ENCODE assay signal across 19 cellular contexts in the genomic region with DNA sequence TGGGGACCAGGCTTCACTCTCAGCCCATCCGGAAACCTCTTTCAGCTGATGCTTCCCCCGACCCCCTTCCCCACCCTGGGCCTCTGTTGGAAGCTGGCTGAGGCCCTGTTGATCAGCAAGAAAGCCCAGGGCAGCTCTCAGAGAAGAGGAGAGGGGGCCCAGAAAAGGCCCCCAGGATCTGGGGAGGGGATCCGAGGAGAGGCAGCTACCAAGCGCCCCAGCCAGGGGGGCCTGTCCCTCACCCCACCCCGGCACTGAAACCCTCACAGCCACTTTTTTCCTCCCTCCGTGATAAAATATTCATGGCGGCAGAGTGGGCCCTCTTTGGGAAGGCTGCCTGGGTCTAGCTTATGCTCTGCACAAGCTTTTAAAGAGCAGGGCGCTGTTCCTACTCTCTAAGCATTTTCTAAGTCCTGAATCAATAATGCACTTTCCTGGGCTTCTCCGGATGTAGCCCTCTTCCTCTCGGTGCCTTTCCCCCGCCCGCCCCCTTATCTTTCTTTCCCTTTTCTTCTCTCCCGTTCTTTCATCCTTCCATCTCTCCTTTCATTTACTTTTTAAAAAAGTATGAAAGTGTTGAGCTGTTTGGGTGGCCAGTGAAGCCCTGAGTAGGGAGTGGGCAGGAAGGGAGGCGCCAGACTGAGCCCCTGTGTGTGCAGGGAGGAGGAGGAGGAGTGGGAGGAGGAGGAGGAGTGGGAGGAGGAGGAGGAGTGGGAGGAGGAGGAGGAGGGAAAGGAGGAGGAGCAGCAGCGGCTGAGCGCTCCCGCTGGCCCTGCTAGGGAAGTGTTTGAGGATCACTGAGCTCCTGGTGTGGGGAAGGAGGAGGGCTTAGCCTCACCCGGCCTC. TPM values are rescaled to one million over a fixed set of nuclear protein-coding genes. Genes with fewer than 3 reads are reported as not detected.
DNase-seq lines count a peak whose midpoint lies in the region; ATAC-seq, FAIRE-seq and TF ChIP-seq lines count a peak whose summit lies in the region.
"Had no signal": no experiment of that assay in that cellular context is flagged by ENCODE, and none has a peak within 500 bp of the region (broad histone marks: within the 10 kb centered on the region; RNA-seq: fewer than 3 reads in every experiment).

No MANE protein-coding gene starts in this region.

- H3K27me3 ChIP-seq in HCT116 (ENCODE audit: insufficient read depth, low read length) (peaks cover 4% of the 10 kb centered on the region; the same call in 1 of the 2 replicates), Panc1 (ENCODE audit: control insufficient read depth, insufficient read depth, low read length) (no peaks in the 10 kb centered on the region), neuronal stem cell (ENCODE audit: control insufficient read depth in 3 of 3, insufficient read depth in 3 of 3, low read depth in 1 of 3, low read length in 3 of 3) (peaks cover 0 to 39% (median 23%) of the 10 kb centered on the region in 3 experiments), sigmoid colon (peaks cover 0 to 56% (median 18%) of the 10 kb centered on the region in 3 donors)
- H3K27me3 ChIP-seq: thyroid gland had no signal

- H2BK5ac ChIP-seq in neuronal stem cell (ENCODE audit: low read length): peak overlapping the region; percentile 91

- FAIRE-seq in kidney (lab: Jason Lieb, UNC): no peak

- H2BK12ac ChIP-seq in neuronal stem cell (ENCODE audit: low read length): no peak overlapping the region

- ATAC-seq in HCT116: peak; percentile 53
- 0 out of 2 replicates have a peak, but pooled peaks have one; percentile 27 for ATAC-seq in Panc1
- no peak for ATAC-seq in GM21360 (IDR thresholded peaks at IDR 0.05; ENCODE audit: unreplicated experiment)

- H3K14ac ChIP-seq in neuronal stem cell (ENCODE audit: low read length): peak overlapping the region; percentile 2

- peak overlapping the region; percentile 98 for H3K18ac ChIP-seq in neuronal stem cell (ENCODE audit: low read length)

- H3K4ac ChIP-seq in neuronal stem cell (ENCODE audit: low read length): no peak overlapping the region

- POLR2A ChIA-PET in HCT116 (lab: Charles Lee) (interaction anchor here (1.4 kb wide), 1 partner anchor 14 kb away, joined by 3 read pairs; no protein-coding TSS in a partner anchor), Panc1 (lab: Charles Lee) (interaction anchor here (0.6 kb wide), 2 partner anchors 10 to 223 kb away, joined by 5 to 6 read pairs; no protein-coding TSS in a partner anchor)

- no peak for TF ChIP-seq POLR2A in HCT116 (IDR thresholded peaks at IDR 0.05; ENCODE audit: borderline replicate concordance, extremely low read depth, insufficient read depth, insufficient read length)
- TF ChIP-seq POLR2A in sigmoid colon (IDR thresholded peaks at IDR 0.05): no peak

- peak overlapping the region; percentile 97 for H2AK5ac ChIP-seq in neuronal stem cell (ENCODE audit: low read depth, low read length)

- H3K23ac ChIP-seq in neuronal stem cell (ENCODE audit: low read depth, low read length, poor library complexity): no peak overlapping the region

- H3K27ac ChIP-seq in HCT116 (ENCODE audit: low read depth, low read length): no peak overlapping the region
- H3K27ac ChIP-seq in Panc1 (ENCODE audit: low read length): no peak overlapping the region
- peak overlapping the region; percentile 88 for H3K27ac ChIP-seq in neuronal stem cell (replicated peaks; ENCODE audit: low read length)
- no peak overlapping the region for H3K27ac ChIP-seq in sigmoid colon
- H3K27ac ChIP-seq in kidney (ENCODE audit: low read depth in 2 of 2, low read length in 2 of 2): no peak overlapping the region
- H3K27ac ChIP-seq: C4-2B, thyroid gland had no signal

- peaks cover 11% of the 10 kb centered on the region for H3K9me3 Mint-ChIP-seq in glutamatergic neuron (ENCODE audit: unreplicated experiment)
- H3K9me3 Mint-ChIP-seq: dendritic cell treated with granulocyte-macrophage colony-stimulating factor and Interleukin-4, amounts not matched to agents 40 ng/mL and 50 ng/mL, for 4 days; T-helper 2 cell treated with Interferon-gamma antibody and Interleukin-4, amounts not matched to agents 5 μg/mL and 100 μg/mL, for 36 hours had no signal

- TF ChIP-seq EP300 in sigmoid colon (IDR thresholded peaks at IDR 0.05): no peak

- RAD21 ChIA-PET in HCT116 (lab: Charles Lee; ENCODE audit: low non-redundant PET in 1 of 2, low total read pairs in 2 of 2, uncharacterized antibody in 2 of 2, unreplicated experiment in 2 of 2): interaction anchor here in 1 of 2 experiments (0.7 kb wide), 1 partner anchor 29 kb away, joined by 3 read pairs; no protein-coding TSS in a partner anchor

- H3K9me3 ChIP-seq in HCT116 (ENCODE audit: control insufficient read depth in 1 of 2, insufficient read depth in 1 of 2, low read depth in 1 of 2, low read length in 2 of 2): no peaks in the 10 kb centered on the region
- H3K9me3 ChIP-seq in Panc1 (ENCODE audit: control insufficient read depth, insufficient read depth, low read depth, low read length): no peaks in the 10 kb centered on the region
- no peaks in the 10 kb centered on the region for H3K9me3 ChIP-seq in neuronal stem cell (replicated peaks in 1 of 2; ENCODE audit: control insufficient read depth in 2 of 2, insufficient read depth in 1 of 2, low read depth in 1 of 2, low read length in 2 of 2)
- H3K9me3 ChIP-seq in sigmoid colon: no peaks in the 10 kb centered on the region
- no peaks in the 10 kb centered on the region for H3K9me3 ChIP-seq in kidney (ENCODE audit: control insufficient read depth in 1 of 2, low read length in 2 of 2)
- H3K9me3 ChIP-seq: thyroid gland had no signal

- H3K4me3 ChIP-seq in HCT116 (replicated peaks in 1 of 2; ENCODE audit: low read depth in 1 of 2, low read length in 2 of 2) (no peak overlapping the region), Panc1 (ENCODE audit: low read depth in 2 of 2, low read length in 2 of 2) (no peak overlapping the region), neuronal stem cell (ENCODE audit: low read length in 2 of 2) (peak overlapping the region in 1 of 2 donors; percentile 34), sigmoid colon (no peak overlapping the region), kidney (ENCODE audit: low read length in 2 of 2) (no peak overlapping the region)
- H3K4me3 ChIP-seq: thyroid gland had no signal

- H3K79me1 ChIP-seq in neuronal stem cell (ENCODE audit: low read depth, low read length): no peaks in the 10 kb centered on the region

- H2AFZ ChIP-seq in HCT116 (ENCODE audit: low read depth, low read length, poor library complexity, severe bottlenecking) (no peak overlapping the region), neuronal stem cell (ENCODE audit: low read length) (peak overlapping the region; percentile 91)

- no peak for DNase-seq in HCT116 (ENCODE audit: low read depth, low spot score)
- no peak for DNase-seq in Panc1 (ENCODE audit: low read depth, low spot score)
- peak; percentile 32 for DNase-seq in glutamatergic neuron
- DNase-seq in neuronal stem cell (ENCODE audit: low spot score): no peak
- DNase-seq in sigmoid colon: no peak
- DNase-seq in NCI-H1436 (lab: John Stamatoyannopoulos, UW): no peak
- DNase-seq in kidney: no peak
- DNase-seq: activated CD4-positive, alpha-beta T cell treated with anti-CD3 and anti-CD28 coated beads for 4 hours; activated naive CD4-positive, alpha-beta T cell treated with Interleukin-2 at 50 U/mL for 16 hours; DMS153; MV-4-11; NCI-H2171; SHP77 treated with DMSO at 0.1 percent for 48 hours; stimulated activated CD4-positive, alpha-beta T cell treated with anti-CD3 and anti-CD28 coated beads, Interleukin-4, amount 100 ng/mL, for 24 hours; thyroid gland had no signal

- TF ChIP-seq CTCF in HCT116 (IDR thresholded peaks at IDR 0.05 in 2 of 3, conservative IDR thresholded peaks at IDR 0.05 in 1 of 3; ENCODE audit: borderline replicate concordance in 1 of 3, insufficient read depth in 1 of 3, low read depth in 2 of 3, low read length in 2 of 3): no peak
- TF ChIP-seq CTCF in Panc1 (IDR thresholded peaks at IDR 0.05): no peak
- no peak for TF ChIP-seq CTCF in glutamatergic neuron (IDR thresholded peaks at IDR 0.05; ENCODE audit: partially characterized antibody, unreplicated experiment)
- TF ChIP-seq CTCF in sigmoid colon (IDR thresholded peaks at IDR 0.05): no peak
- TF ChIP-seq CTCF in kidney (IDR thresholded peaks at IDR 0.05; ENCODE audit: borderline replicate concordance, extremely low read depth, insufficient read depth): no peak

- H3K79me2 ChIP-seq in HCT116 (ENCODE audit: insufficient read depth, low read length): no peaks in the 10 kb centered on the region

- peak overlapping the region; percentile 93 for H3K27ac Mint-ChIP-seq in glutamatergic neuron (ENCODE audit: unreplicated experiment)
- H3K27ac Mint-ChIP-seq: dendritic cell treated with granulocyte-macrophage colony-stimulating factor and Interleukin-4, amounts not matched to agents 40 ng/mL and 50 ng/mL, for 4 days; T-helper 2 cell treated with Interferon-gamma antibody and Interleukin-4, amounts not matched to agents 5 μg/mL and 100 μg/mL, for 36 hours had no signal

- no peaks in the 10 kb centered on the region for H3K9me2 ChIP-seq in HCT116 (ENCODE audit: insufficient read depth)

- H3K4me1 ChIP-seq in HCT116 (ENCODE audit: control insufficient read depth in 1 of 2, insufficient read depth in 2 of 2, low read length in 2 of 2): no peaks in the 10 kb centered on the region
- peaks cover 3% of the 10 kb centered on the region; the same call in 1 of the 2 replicates for H3K4me1 ChIP-seq in Panc1 (ENCODE audit: control insufficient read depth, insufficient read depth, low read length)
- H3K4me1 ChIP-seq in neuronal stem cell (ENCODE audit: control insufficient read depth in 2 of 2, insufficient read depth in 1 of 2, low read depth in 1 of 2, low read length in 2 of 2): peaks cover 29 to 49% of the 10 kb centered on the region in 2 donors
- H3K4me1 ChIP-seq in sigmoid colon: peaks cover 0 to 13% (median 0%) of the 10 kb centered on the region in 4 donors
- peaks cover 0 to 2% of the 10 kb centered on the region in 2 donors for H3K4me1 ChIP-seq in kidney (ENCODE audit: control insufficient read depth in 1 of 2, insufficient read depth in 1 of 2, low read depth in 1 of 2, low read length in 2 of 2)
- H3K4me1 ChIP-seq: thyroid gland had no signal

- peaks cover 4% of the 10 kb centered on the region for H3K36me3 Mint-ChIP-seq in glutamatergic neuron (ENCODE audit: unreplicated experiment)

- intact Hi-C loops in HCT116 (cut with micrococcal nuclease): no loop called here
- intact Hi-C loops in Panc1 (cut with micrococcal nuclease; ENCODE audit: unreplicated experiment): no loop called here
- intact Hi-C loops in sigmoid colon (cut with DNase I): no loop called here
- intact Hi-C loops in kidney (cut with DNase I): no loop called here

- CTCF ChIA-PET in HCT116 (lab: Charles Lee): interaction anchor here (0.7 to 1.8 kb wide), 4 partner anchors 13 to 1206 kb away, joined by 3 to 10 read pairs (median 4); no protein-coding TSS in a partner anchor
- CTCF ChIA-PET in Panc1 (lab: Charles Lee): interaction anchor here (0.7 to 1.7 kb wide), 2 partner anchors 15 to 422 kb away, joined by 3 to 5 read pairs; no protein-coding TSS in a partner anchor

- H3K9ac ChIP-seq in HCT116 (ENCODE audit: low read length) (no peak overlapping the region), neuronal stem cell (ENCODE audit: low read depth, low read length, poor library complexity) (no peak overlapping the region), kidney (ENCODE audit: low read length in 2 of 2) (no peak overlapping the region)

- peak overlapping the region; percentile 10 for H2BK120ac ChIP-seq in neuronal stem cell (ENCODE audit: low read depth, low read length)

- H3K4me3 Mint-ChIP-seq in glutamatergic neuron (ENCODE audit: unreplicated experiment): peak overlapping the region; percentile 72
- H3K4me3 Mint-ChIP-seq: dendritic cell treated with granulocyte-macrophage colony-stimulating factor and Interleukin-4, amounts not matched to agents 40 ng/mL and 50 ng/mL, for 4 days; T-helper 2 cell treated with Interferon-gamma antibody and Interleukin-4, amounts not matched to agents 5 μg/mL and 100 μg/mL, for 36 hours had no signal

- no peak for TF ChIP-seq RAD21 in HCT116 (IDR thresholded peaks at IDR 0.05; ENCODE audit: low read depth)

- BruUV-seq in HCT116 (replicated peaks; lab: Mats Ljungman, UMichigan) (no TSS peak), Panc1 (replicated peaks; lab: Mats Ljungman, UMichigan) (no TSS peak)

- H3K27me3 Mint-ChIP-seq in glutamatergic neuron (ENCODE audit: unreplicated experiment): peaks cover 8% of the 10 kb centered on the region

- no peak overlapping the region for H4K91ac ChIP-seq in neuronal stem cell (ENCODE audit: low read depth, low read length, poor library complexity)

- no peak overlapping the region for H3K4me2 ChIP-seq in HCT116 (ENCODE audit: low read length)
- H3K4me2 ChIP-seq in neuronal stem cell (ENCODE audit: insufficient read depth, low read length, poor library complexity, severe bottlenecking): peak overlapping the region; percentile 48

- no peaks in the 10 kb centered on the region for H3K36me3 ChIP-seq in HCT116 (ENCODE audit: control insufficient read depth in 1 of 2, insufficient read depth in 2 of 2, low read length in 2 of 2)
- H3K36me3 ChIP-seq in Panc1 (ENCODE audit: control insufficient read depth, insufficient read depth, low read length): no peaks in the 10 kb centered on the region
- no peaks in the 10 kb centered on the region for H3K36me3 ChIP-seq in neuronal stem cell (replicated peaks in 1 of 2; ENCODE audit: control insufficient read depth in 2 of 2, insufficient read depth in 2 of 2, low read length in 2 of 2)
- H3K36me3 ChIP-seq in sigmoid colon: no peaks in the 10 kb centered on the region
- no peaks in the 10 kb centered on the region for H3K36me3 ChIP-seq in kidney (ENCODE audit: control insufficient read depth in 1 of 2, insufficient read depth in 2 of 2, low read length in 2 of 2)
- H3K36me3 ChIP-seq: thyroid gland had no signal

- no CpG with 5 or more reads among the region's 18 CpGs for WGBS in neuronal stem cell (ENCODE audit: extremely low coverage in 2 of 2, insufficient read length in 2 of 2, insufficient replicate concordance in 1 of 2), 2 donors
- 21 to 24% methylated on average over 18 of the region's 18 CpGs for WGBS in sigmoid colon, 2 donors

- H3K4me1 Mint-ChIP-seq in glutamatergic neuron (ENCODE audit: low read depth, unreplicated experiment): peaks cover 43% of the 10 kb centered on the region

- H4K20me1 ChIP-seq in HCT116 (ENCODE audit: insufficient read depth): no peaks in the 10 kb centered on the region

- in situ Hi-C loops in Panc1 (cut with HindIII; ENCODE audit: low pct_unique_long_range_greater_than_20kb, low sequenced_read_pairs): no loop called here

- H4K8ac ChIP-seq in neuronal stem cell (ENCODE audit: low read depth, low read length): no peak overlapping the region

- H2BK15ac ChIP-seq in neuronal stem cell (ENCODE audit: low read length): peak overlapping the region; percentile 75

RNA-seq across cellular contexts. Expression of gene NTNG2, which starts 23.5 kb away (rescaled TPM):
- total RNA-seq in HCT116 (2021; ENCODE audit: unreplicated experiment): 2.5 TPM
- polyA plus RNA-seq in HCT116 (2012): 0.69 and 1.1 TPM in 2 replicates
- total RNA-seq in Panc1 (2021; ENCODE audit: unreplicated experiment): 5.1 TPM
- polyA plus RNA-seq in Panc1 (2012; ENCODE audit: insufficient read length): 7.8 TPM
- 43.7 TPM for total RNA-seq in glutamatergic neuron (ENCODE audit: unreplicated experiment)
- 1.6 TPM for polyA plus RNA-seq in neuronal stem cell (2013, experiment 1 of 2)
- polyA plus RNA-seq in neuronal stem cell (2013, experiment 2 of 2): 2.1 TPM
- 10 to 100 TPM in 1 of 4 donors, 1 to 10 TPM in 1, under 1 TPM in 2; 0.28 to 12.0 (median 3.2) TPM for total RNA-seq in sigmoid colon
- under 1 TPM in 2 of 3 donors, not detected in 1; 0.50 to 0.60 TPM for polyA plus RNA-seq in sigmoid colon
- 2.2 TPM for total RNA-seq in kidney
- 0.54 TPM for polyA plus RNA-seq in kidney (ENCODE audit: insufficient read depth, low read depth, low replicate concordance)
